9 cellular contexts compared by ENCODE assay signal in the genomic region with DNA sequence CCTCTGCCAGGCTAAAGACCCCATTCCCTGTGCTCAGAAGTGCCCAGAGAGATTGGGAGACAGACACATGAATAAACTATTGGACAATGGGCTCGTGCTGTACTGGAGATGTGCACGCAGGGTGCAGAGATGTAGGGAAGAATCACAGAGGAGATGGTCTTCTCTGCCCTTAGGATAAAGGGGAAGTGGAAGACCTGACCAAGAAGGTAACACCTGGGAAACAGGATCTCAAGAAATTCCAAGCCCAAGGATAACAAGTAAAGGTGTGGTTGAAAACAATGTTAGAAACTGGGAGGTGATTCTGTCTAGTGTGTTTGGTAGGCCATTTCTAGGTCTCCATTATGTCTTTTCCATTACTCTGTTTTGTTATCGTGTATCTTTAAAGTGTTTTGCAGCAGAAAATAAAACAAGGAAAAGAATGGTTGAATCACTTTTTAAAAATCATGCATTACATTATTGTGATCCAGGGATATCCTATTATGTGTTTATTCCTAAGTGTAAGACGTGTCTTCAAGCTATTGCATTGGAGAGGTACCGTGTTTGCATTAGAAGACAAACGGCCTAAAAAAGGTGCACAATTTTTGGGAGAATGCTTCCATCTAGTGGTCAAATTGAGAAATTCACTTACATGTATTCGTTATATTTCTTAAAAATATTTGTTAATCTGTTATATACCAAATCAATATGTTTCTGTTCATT. TPM values are rescaled to one million over a fixed set of nuclear protein-coding genes. Genes with fewer than 3 reads are reported as not detected.
DNase-seq lines count a peak whose midpoint lies in the region; ATAC-seq, FAIRE-seq and TF ChIP-seq lines count a peak whose summit lies in the region.
"Had no signal": no experiment of that assay in that cellular context is flagged by ENCODE, and none has a peak within 500 bp of the region (broad histone marks: within the 10 kb centered on the region; RNA-seq: fewer than 3 reads in every experiment).

No MANE protein-coding gene starts in this region.

- CTCF ChIA-PET in AG04449 (lab: Yijun Ruan, JAX): interaction anchor here (0.6 to 7.7 kb wide), 29 partner anchors 9 to 1194 kb away, joined by 3 to 221 read pairs (median 4); partner anchors contain the start of gene CENPF

- DNase-seq in AG04449 (ENCODE audit: low read depth, low spot score): no peak
- no peak for DNase-seq in GM12892 (ENCODE audit: insufficient read length)
- peak; percentile 65 for DNase-seq in NCI-H2171 treated with DMSO at 0.1 percent for 48 hours (lab: John Stamatoyannopoulos, UW)
- DNase-seq in astrocyte of the cerebellum (ENCODE audit: low read depth): peak; percentile 55
- peak; percentile 55 for DNase-seq in kidney tubule cell (ENCODE audit: low spot score)
- DNase-seq in activated naive CD4-positive, alpha-beta T cell treated with anti-CD3 and anti-CD28 coated beads, Interleukin-2, amount 50 U/mL, for 16 hours: no peak
- DNase-seq: stimulated activated naive B cell treated with anti-CD40 and anti-IgM and Interleukin-4, amounts not matched to agents 10 μg/mL and 1 μg/mL and 100 μg/mL, for 72 hours had no signal

- ATAC-seq in HG03039 (IDR thresholded peaks at IDR 0.05; ENCODE audit: unreplicated experiment) (peak; percentile 55), HG03457 (IDR thresholded peaks at IDR 0.05; ENCODE audit: unreplicated experiment) (no peak)

- peak; percentile 27 for TF ChIP-seq CTCF in AG04449 (IDR thresholded peaks at IDR 0.05; ENCODE audit: insufficient read depth, low read length, missing control alignments)
- TF ChIP-seq CTCF in astrocyte of the cerebellum (IDR thresholded peaks at IDR 0.05; ENCODE audit: low read depth, low read length, missing control alignments): peak; percentile 28

- no peak for TF ChIP-seq POLR2A in GM12892 (IDR thresholded peaks at IDR 0.05; ENCODE audit: low read depth, low read length)

- in situ Hi-C loops in astrocyte of the cerebellum (cut with HindIII; ENCODE audit: low sequenced_read_pairs): loop anchor here (5.0 to 25.0 kb wide), 2 partner anchors 1199 to 1314 kb away; no protein-coding TSS in a partner anchor

- H3K4me3 ChIP-seq in AG04449 (ENCODE audit: low read depth, low read length) (no peak overlapping the region), astrocyte of the cerebellum (ENCODE audit: low read depth, low read length) (no peak overlapping the region)

- FAIRE-seq in GM12892 (lab: Jason Lieb, UNC): peak; percentile 17

- POLR2A ChIA-PET in AG04449 (lab: Yijun Ruan, JAX): interaction anchor here (1.1 kb wide), 1 partner anchor 41 kb away, joined by 3 read pairs; the partner anchor contains the start of gene KCTD3

RNA-seq across cellular contexts. Expression of gene KCTD3, which starts 40.8 kb away (rescaled TPM):
- 7.2 TPM for polyA plus RNA-seq in GM12892 (2012; ENCODE audit: missing spikeins)

Comparison
In these comparisons a context has a peak if more than half of its experiments do, and no peak if none do; other contexts are left out.
1. DNase-seq: peak in NCI-H2171 treated with DMSO at 0.1 percent for 48 hours (single experiment), astrocyte of the cerebellum (single experiment) and kidney tubule cell (single experiment); none in AG04449 (single experiment), GM12892 (single experiment) and activated naive CD4-positive, alpha-beta T cell treated with anti-CD3 and anti-CD28 coated beads, Interleukin-2, amount 50 U/mL, for 16 hours (single experiment).